ENCODE assay signal across 1 cellular context in the genomic region with DNA sequence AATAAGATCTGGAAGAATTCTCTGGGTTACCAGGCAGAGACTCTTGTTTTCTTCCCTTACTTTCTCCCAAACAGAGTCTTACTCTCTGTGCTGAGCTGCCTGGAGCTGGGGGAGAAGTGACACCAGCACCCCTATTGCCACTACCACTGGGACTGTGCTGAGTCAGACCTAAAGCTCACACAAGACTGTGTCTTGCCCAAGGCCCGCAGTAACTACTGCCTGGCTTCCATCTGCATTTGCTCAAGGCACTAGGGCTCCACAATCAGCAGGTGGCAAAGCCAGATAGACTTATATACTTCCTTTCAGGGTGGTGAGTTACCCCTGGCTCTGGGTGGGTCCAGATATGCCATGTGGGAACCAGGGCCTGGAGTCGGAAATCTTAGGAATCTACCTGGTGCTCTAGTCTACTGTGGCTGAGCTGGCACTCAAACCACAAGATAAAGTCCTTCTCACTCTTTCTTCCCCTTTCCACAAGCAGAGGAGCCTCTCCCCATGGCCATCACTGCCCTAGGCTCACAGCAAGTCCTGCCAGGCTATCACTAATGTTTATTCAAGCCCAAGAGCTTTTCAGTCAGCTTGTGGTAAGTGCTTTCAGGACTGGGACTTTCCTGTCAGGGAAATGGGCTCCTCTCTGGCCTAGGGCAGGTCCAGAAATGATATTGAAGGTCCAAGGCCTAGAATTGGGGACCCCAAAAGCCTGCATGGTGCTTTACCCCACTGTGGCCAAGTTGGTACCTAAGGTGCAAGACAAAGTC.
TF ChIP-seq lines count a peak whose summit lies in the region.

No MANE protein-coding gene starts in this region.

TF ChIP-seq in GM23338, 12 proteins besides CTCF, POLR2A, EP300 and RAD21:
- TF ChIP-seq NANOG (IDR thresholded peaks at IDR 0.05; ENCODE audit: borderline replicate concordance) (no peak), STAT1 (IDR thresholded peaks at IDR 0.05; ENCODE audit: unreplicated experiment) (no peak), ZNF331 (CRISPR knock-in tag; IDR thresholded peaks at IDR 0.05; ENCODE audit: low read depth) (no peak), ZNF114 (CRISPR knock-in tag; IDR thresholded peaks at IDR 0.05) (no peak), POLR2AphosphoS5 (IDR thresholded peaks at IDR 0.05; ENCODE audit: low read depth) (no peak), JUNB (IDR thresholded peaks at IDR 0.05; ENCODE audit: unreplicated experiment) (no peak), REST (IDR thresholded peaks at IDR 0.05; ENCODE audit: unreplicated experiment) (no peak), EZH2 (IDR thresholded peaks at IDR 0.05; ENCODE audit: low read depth, unreplicated experiment) (no peak), CREB1 (CRISPR knock-in tag; IDR thresholded peaks at IDR 0.05; ENCODE audit: low read depth) (no peak), EZH2phosphoT487 (IDR thresholded peaks at IDR 0.05; ENCODE audit: unreplicated experiment) (no peak)
- TF ChIP-seq, protein P1, sequence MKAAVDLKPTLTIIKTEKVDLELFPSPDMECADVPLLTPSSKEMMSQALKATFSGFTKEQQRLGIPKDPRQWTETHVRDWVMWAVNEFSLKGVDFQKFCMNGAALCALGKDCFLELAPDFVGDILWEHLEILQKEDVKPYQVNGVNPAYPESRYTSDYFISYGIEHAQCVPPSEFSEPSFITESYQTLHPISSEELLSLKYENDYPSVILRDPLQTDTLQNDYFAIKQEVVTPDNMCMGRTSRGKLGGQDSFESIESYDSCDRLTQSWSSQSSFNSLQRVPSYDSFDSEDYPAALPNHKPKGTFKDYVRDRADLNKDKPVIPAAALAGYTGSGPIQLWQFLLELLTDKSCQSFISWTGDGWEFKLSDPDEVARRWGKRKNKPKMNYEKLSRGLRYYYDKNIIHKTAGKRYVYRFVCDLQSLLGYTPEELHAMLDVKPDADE (IDR thresholded peaks at IDR 0.05): no peak
- TF ChIP-seq, protein P2, sequence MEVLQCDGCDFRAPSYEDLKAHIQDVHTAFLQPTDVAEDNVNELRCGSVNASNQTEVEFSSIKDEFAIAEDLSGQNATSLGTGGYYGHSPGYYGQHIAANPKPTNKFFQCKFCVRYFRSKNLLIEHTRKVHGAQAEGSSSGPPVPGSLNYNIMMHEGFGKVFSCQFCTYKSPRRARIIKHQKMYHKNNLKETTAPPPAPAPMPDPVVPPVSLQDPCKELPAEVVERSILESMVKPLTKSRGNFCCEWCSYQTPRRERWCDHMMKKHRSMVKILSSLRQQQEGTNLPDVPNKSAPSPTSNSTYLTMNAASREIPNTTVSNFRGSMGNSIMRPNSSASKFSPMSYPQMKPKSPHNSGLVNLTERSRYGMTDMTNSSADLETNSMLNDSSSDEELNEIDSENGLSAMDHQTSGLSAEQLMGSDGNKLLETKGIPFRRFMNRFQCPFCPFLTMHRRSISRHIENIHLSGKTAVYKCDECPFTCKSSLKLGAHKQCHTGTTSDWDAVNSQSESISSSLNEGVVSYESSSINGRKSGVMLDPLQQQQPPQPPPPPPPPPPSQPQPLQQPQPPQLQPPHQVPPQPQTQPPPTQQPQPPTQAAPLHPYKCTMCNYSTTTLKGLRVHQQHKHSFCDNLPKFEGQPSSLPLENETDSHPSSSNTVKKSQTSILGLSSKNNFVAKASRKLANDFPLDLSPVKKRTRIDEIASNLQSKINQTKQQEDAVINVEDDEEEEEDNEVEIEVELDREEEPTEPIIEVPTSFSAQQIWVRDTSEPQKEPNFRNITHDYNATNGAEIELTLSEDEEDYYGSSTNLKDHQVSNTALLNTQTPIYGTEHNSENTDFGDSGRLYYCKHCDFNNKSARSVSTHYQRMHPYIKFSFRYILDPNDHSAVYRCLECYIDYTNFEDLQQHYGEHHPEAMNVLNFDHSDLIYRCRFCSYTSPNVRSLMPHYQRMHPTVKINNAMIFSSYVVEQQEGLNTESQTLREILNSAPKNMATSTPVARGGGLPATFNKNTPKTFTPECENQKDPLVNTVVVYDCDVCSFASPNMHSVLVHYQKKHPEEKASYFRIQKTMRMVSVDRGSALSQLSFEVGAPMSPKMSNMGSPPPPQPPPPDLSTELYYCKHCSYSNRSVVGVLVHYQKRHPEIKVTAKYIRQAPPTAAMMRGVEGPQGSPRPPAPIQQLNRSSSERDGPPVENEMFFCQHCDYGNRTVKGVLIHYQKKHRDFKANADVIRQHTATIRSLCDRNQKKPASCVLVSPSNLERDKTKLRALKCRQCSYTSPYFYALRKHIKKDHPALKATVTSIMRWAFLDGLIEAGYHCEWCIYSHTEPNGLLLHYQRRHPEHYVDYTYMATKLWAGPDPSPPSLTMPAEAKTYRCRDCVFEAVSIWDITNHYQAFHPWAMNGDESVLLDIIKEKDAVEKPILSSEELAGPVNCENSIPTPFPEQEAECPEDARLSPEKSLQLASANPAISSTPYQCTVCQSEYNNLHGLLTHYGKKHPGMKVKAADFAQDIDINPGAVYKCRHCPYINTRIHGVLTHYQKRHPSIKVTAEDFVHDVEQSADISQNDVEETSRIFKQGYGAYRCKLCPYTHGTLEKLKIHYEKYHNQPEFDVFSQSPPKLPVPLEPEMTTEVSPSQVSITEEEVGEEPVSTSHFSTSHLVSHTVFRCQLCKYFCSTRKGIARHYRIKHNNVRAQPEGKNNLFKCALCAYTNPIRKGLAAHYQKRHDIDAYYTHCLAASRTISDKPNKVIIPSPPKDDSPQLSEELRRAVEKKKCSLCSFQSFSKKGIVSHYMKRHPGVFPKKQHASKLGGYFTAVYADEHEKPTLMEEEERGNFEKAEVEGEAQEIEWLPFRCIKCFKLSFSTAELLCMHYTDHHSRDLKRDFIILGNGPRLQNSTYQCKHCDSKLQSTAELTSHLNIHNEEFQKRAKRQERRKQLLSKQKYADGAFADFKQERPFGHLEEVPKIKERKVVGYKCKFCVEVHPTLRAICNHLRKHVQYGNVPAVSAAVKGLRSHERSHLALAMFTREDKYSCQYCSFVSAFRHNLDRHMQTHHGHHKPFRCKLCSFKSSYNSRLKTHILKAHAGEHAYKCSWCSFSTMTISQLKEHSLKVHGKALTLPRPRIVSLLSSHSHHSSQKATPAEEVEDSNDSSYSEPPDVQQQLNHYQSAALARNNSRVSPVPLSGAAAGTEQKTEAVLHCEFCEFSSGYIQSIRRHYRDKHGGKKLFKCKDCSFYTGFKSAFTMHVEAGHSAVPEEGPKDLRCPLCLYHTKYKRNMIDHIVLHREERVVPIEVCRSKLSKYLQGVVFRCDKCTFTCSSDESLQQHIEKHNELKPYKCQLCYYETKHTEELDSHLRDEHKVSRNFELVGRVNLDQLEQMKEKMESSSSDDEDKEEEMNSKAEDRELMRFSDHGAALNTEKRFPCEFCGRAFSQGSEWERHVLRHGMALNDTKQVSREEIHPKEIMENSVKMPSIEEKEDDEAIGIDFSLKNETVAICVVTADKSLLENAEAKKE (CRISPR knock-in tag; IDR thresholded peaks at IDR 0.05): no peak
